19 cellular contexts compared by ENCODE assay signal in genomic region chr1:56448937-56449336, GRCh38.
DNase-seq lines count a peak whose midpoint lies in the region; TF ChIP-seq lines count a peak whose summit lies in the region.
"Had no signal": no experiment of that assay in that cellular context is flagged by ENCODE, and none has a peak within 500 bp of the region (broad histone marks: within the 10 kb centered on the region; RNA-seq: fewer than 3 reads in every experiment).

No MANE protein-coding gene starts in this region.

- peak; percentile 21 for DNase-seq in DMS53 (lab: John Stamatoyannopoulos, UW)
- DNase-seq in DMS53 treated with DMSO at 0.1 percent for 48 hours (lab: John Stamatoyannopoulos, UW; ENCODE audit: unreplicated experiment) = no peak
- peak; percentile 41 to 82 for DNase-seq in cardiac fibroblast (ENCODE audit: low read depth in 2 of 2)
- DNase-seq in kidney epithelial cell (ENCODE audit: low read depth) = peak; percentile 14
- peak; percentile 50 to 52 for DNase-seq in uterus
- DNase-seq in NCI-H2029 treated with DMSO at 0.1 percent for 48 hours (lab: John Stamatoyannopoulos, UW) = no peak
- DNase-seq in T-helper 9 cell = no peak
- no peak for DNase-seq in dedifferentiated amniotic fluid mesenchymal stem cell (ENCODE audit: extremely low spot score)
- DNase-seq: activated CD4-positive, alpha-beta T cell treated with anti-CD3 and anti-CD28 coated beads, Interleukin-2, amount 50 U/mL, for 4 hours; activated T-cell treated with anti-CD3 and anti-CD28 coated beads, Interleukin-2, amount 50 U/mL, for 24 hours; CD4-positive, CD25-positive, alpha-beta regulatory T cell; DMS79 treated with DMSO at 0.1 percent for 48 hours; effector CD8-positive, alpha-beta T cell; NCI-H1048; SW 1271; thyroid gland had no signal

- no peak for TF ChIP-seq POLR2A in uterus (IDR thresholded peaks at IDR 0.05)

- H3K4me1 ChIP-seq in uterus = peaks cover 0 to 6% of the 10 kb centered on the region in 2 donors

- no peaks in the 10 kb centered on the region for H3K9me3 ChIP-seq in uterus
- H3K9me3 ChIP-seq: Peyer's patch, thyroid gland had no signal

- H3K27me3 ChIP-seq in kidney epithelial cell (ENCODE audit: control insufficient read depth, insufficient read depth, low read length) (no peaks in the 10 kb centered on the region), uterus (no peaks in the 10 kb centered on the region)
- H3K27me3 ChIP-seq: cardiac muscle cell, Peyer's patch, thyroid gland had no signal

- H3K36me3 ChIP-seq in kidney epithelial cell (ENCODE audit: control insufficient read depth, insufficient read depth, low read length) (no peaks in the 10 kb centered on the region), uterus (no peaks in the 10 kb centered on the region)
- H3K36me3 ChIP-seq: cardiac muscle cell, Peyer's patch, thyroid gland had no signal

- no peak overlapping the region for H3K27ac ChIP-seq in uterus
- H3K27ac ChIP-seq: 22Rv1, cardiac muscle cell, thyroid gland had no signal

- H3K4me3 ChIP-seq in cardiac fibroblast (replicated peaks in 1 of 2; ENCODE audit: low read depth in 2 of 2, low read length in 2 of 2) (no peak overlapping the region), kidney epithelial cell (ENCODE audit: low read depth, low read length) (no peak overlapping the region), uterus (no peak overlapping the region)
- H3K4me3 ChIP-seq: cardiac muscle cell, Peyer's patch, thyroid gland had no signal

- intact Hi-C loops in uterus (cut with DNase I; ENCODE audit: low total_unique reads) = no loop called here

- TF ChIP-seq CTCF in cardiac fibroblast (IDR thresholded peaks at IDR 0.05; ENCODE audit: low read depth, low read length) (no peak), kidney epithelial cell (IDR thresholded peaks at IDR 0.05; ENCODE audit: insufficient read depth, low read length, poor library complexity, severe bottlenecking) (no peak), uterus (IDR thresholded peaks at IDR 0.05) (no peak)

Comparison
In these comparisons a context has a peak if more than half of its experiments do, and no peak if none do; other contexts are left out.
1. DNase-seq: peak in DMS53 (single experiment), cardiac fibroblast (2 of 2), kidney epithelial cell (single experiment) and uterus (2 of 2); none in DMS53 treated with DMSO at 0.1 percent for 48 hours (single experiment), NCI-H2029 treated with DMSO at 0.1 percent for 48 hours (single experiment), T-helper 9 cell (single experiment) and dedifferentiated amniotic fluid mesenchymal stem cell (single experiment).